In genomic region chr19:3270908-3271307, GRCh38 we compare ENCODE assay signal across 8 cellular contexts. TPM values are rescaled to one million over a fixed set of nuclear protein-coding genes. Genes with fewer than 3 reads are reported as not detected.
DNase-seq lines count a peak whose midpoint lies in the region; ATAC-seq, FAIRE-seq and TF ChIP-seq lines count a peak whose summit lies in the region.

No MANE protein-coding gene starts in this region.

- no TSS peak for BruUV-seq in mammary epithelial cell (replicated peaks; lab: Mats Ljungman, UMichigan)

- no peak overlapping the region for H3K4me3 Mint-ChIP-seq in activated CD8-positive, alpha-beta memory T cell treated with anti-CD3 and anti-CD28 coated beads, Interleukin-2, amount 10 ng/mL, durations not matched to agents 7 days and 5 days

- H3K36me3 Mint-ChIP-seq in activated CD8-positive, alpha-beta memory T cell treated with anti-CD3 and anti-CD28 coated beads, Interleukin-2, amount 10 ng/mL, durations not matched to agents 7 days and 5 days: no peaks in the 10 kb centered on the region

- H3K27me3 Mint-ChIP-seq in activated CD8-positive, alpha-beta memory T cell treated with anti-CD3 and anti-CD28 coated beads, Interleukin-2, amount 10 ng/mL, durations not matched to agents 7 days and 5 days: peaks cover 33% of the 10 kb centered on the region

- H3K9ac ChIP-seq in mammary epithelial cell (ENCODE audit: insufficient read depth, low read length): no peak overlapping the region

- no peak overlapping the region for H2AFZ ChIP-seq in mammary epithelial cell (ENCODE audit: low read depth, low read length)

- H3K27ac ChIP-seq in mammary epithelial cell (ENCODE audit: insufficient read depth, low read depth, low read length): no peak overlapping the region

- peaks cover 13% of the 10 kb centered on the region for H3K27me3 ChIP-seq in mammary epithelial cell (ENCODE audit: insufficient read depth, low read length)

- CTCF ChIA-PET in activated CD8-positive, alpha-beta memory T cell treated with anti-CD3 and anti-CD28 coated beads, Interleukin-2, amount 10 ng/mL, durations not matched to agents 7 days and 5 days (lab: Charles Lee): interaction anchor here (1.1 to 1.3 kb wide), 2 partner anchors 159 to 320 kb away, joined by 3 to 5 read pairs; no protein-coding TSS in a partner anchor
- CTCF ChIA-PET in mammary epithelial cell (lab: Charles Lee; ENCODE audit: low non-redundant PET): no interaction called here

- no CpG with 5 or more reads among the region's 11 CpGs for WGBS in mammary epithelial cell (ENCODE audit: low coverage, missing lambda C conversion rate)

- H3K36me3 ChIP-seq in mammary epithelial cell (ENCODE audit: insufficient read depth, low read length): no peaks in the 10 kb centered on the region

- peak; percentile 62 for DNase-seq in activated CD8-positive, alpha-beta memory T cell treated with anti-CD3 and anti-CD28 coated beads, Interleukin-2, amount 10 ng/mL, durations not matched to agents 7 days and 5 days
- DNase-seq in activated CD8-positive, alpha-beta memory T cell treated with anti-CD3 and anti-CD28 coated beads for 24 hours: no peak
- DNase-seq in RCC 7860 (ENCODE audit: low spot score): peak; percentile 34
- peak; percentile 48 for DNase-seq in mammary epithelial cell
- peak; percentile 74 for DNase-seq in stimulated activated CD4-positive, alpha-beta T cell treated with anti-CD3 and anti-CD28 coated beads, Interleukin-15, amount 100 ng/mL, for 24 hours
- no peak for DNase-seq in HPDE6-E6E7 (ENCODE audit: extremely low spot score)

- H3K79me2 ChIP-seq in mammary epithelial cell (ENCODE audit: insufficient read depth, low read length): no peaks in the 10 kb centered on the region

- no peaks in the 10 kb centered on the region for H4K20me1 ChIP-seq in mammary epithelial cell (ENCODE audit: insufficient read depth, low read length)

- in situ Hi-C loops in mammary epithelial cell (cut with MboI; ENCODE audit: low sequenced_read_pairs in 2 of 2): no loop called here

- H3K9me3 Mint-ChIP-seq in activated CD8-positive, alpha-beta memory T cell treated with anti-CD3 and anti-CD28 coated beads, Interleukin-2, amount 10 ng/mL, durations not matched to agents 7 days and 5 days (ENCODE audit: low read depth): no peaks in the 10 kb centered on the region

- H3K9me3 ChIP-seq in mammary epithelial cell (replicated peaks; ENCODE audit: insufficient read depth, low read length): peaks cover 3% of the 10 kb centered on the region

- H3K4me3 ChIP-seq in mammary epithelial cell (replicated peaks in 1 of 3; ENCODE audit: insufficient read depth in 1 of 3, low read depth in 2 of 3, low read length in 3 of 3): no peak overlapping the region

- H3K4me2 ChIP-seq in mammary epithelial cell (ENCODE audit: insufficient read depth, low read depth, low read length): no peak overlapping the region

- dilution Hi-C loops in mammary epithelial cell (cut with HindIII; ENCODE audit: low sequenced_read_pairs): loop anchor here (5.0 to 10.0 kb wide), 5 partner anchors 39 to 536 kb away; no protein-coding TSS in a partner anchor

- no peak for ATAC-seq in activated CD8-positive, alpha-beta memory T cell treated with anti-CD3 and anti-CD28 coated beads, Interleukin-2, amount 10 ng/mL, durations not matched to agents 7 days and 5 days
- no peak for ATAC-seq in HG02571 (IDR thresholded peaks at IDR 0.05; ENCODE audit: unreplicated experiment)
- ATAC-seq in HG02798 (IDR thresholded peaks at IDR 0.05; ENCODE audit: poor library complexity, unreplicated experiment): no peak

- peaks cover 9% of the 10 kb centered on the region for H3K4me1 ChIP-seq in mammary epithelial cell (ENCODE audit: insufficient read depth, low read length)

- H3K4me1 Mint-ChIP-seq in activated CD8-positive, alpha-beta memory T cell treated with anti-CD3 and anti-CD28 coated beads, Interleukin-2, amount 10 ng/mL, durations not matched to agents 7 days and 5 days: peaks cover 12% of the 10 kb centered on the region

- intact Hi-C loops in mammary epithelial cell (cut with micrococcal nuclease): no loop called here

- no peak for TF ChIP-seq CTCF in mammary epithelial cell (conservative IDR thresholded peaks at IDR 0.05 in 1 of 2, IDR thresholded peaks at IDR 0.05 in 1 of 2; ENCODE audit: extremely low read depth in 1 of 2, insufficient read depth in 1 of 2, low read depth in 1 of 2, low read length in 2 of 2)

- FAIRE-seq in RCC 7860 (lab: Jason Lieb, UNC): no peak

- H3K27ac Mint-ChIP-seq in activated CD8-positive, alpha-beta memory T cell treated with anti-CD3 and anti-CD28 coated beads, Interleukin-2, amount 10 ng/mL, durations not matched to agents 7 days and 5 days: no peak overlapping the region

RNA-seq across cellular contexts. Expression of gene CELF5, which starts 46.4 kb away (rescaled TPM):
- not detected for total RNA-seq in activated CD8-positive, alpha-beta memory T cell treated with anti-CD3 and anti-CD28 coated beads, Interleukin-2, amount 10 ng/mL, durations not matched to agents 7 days and 5 days
- under 1 TPM; 0.17 to 0.19 TPM for total RNA-seq in mammary epithelial cell
- polyA plus RNA-seq in mammary epithelial cell: 0.15 TPM
- not detected for polyA minus RNA-seq in mammary epithelial cell

Comparison
In these comparisons a context has a peak if more than half of its experiments do, and no peak if none do; other contexts are left out.
1. DNase-seq: peak in activated CD8-positive, alpha-beta memory T cell treated with anti-CD3 and anti-CD28 coated beads, Interleukin-2, amount 10 ng/mL, durations not matched to agents 7 days and 5 days (single experiment), RCC 7860 (single experiment), mammary epithelial cell (single experiment) and stimulated activated CD4-positive, alpha-beta T cell treated with anti-CD3 and anti-CD28 coated beads, Interleukin-15, amount 100 ng/mL, for 24 hours (single experiment); none in activated CD8-positive, alpha-beta memory T cell treated with anti-CD3 and anti-CD28 coated beads for 24 hours (single experiment) and HPDE6-E6E7 (single experiment).